Comparison of ENCODE assay signal across 1 cellular context in the genomic region with DNA sequence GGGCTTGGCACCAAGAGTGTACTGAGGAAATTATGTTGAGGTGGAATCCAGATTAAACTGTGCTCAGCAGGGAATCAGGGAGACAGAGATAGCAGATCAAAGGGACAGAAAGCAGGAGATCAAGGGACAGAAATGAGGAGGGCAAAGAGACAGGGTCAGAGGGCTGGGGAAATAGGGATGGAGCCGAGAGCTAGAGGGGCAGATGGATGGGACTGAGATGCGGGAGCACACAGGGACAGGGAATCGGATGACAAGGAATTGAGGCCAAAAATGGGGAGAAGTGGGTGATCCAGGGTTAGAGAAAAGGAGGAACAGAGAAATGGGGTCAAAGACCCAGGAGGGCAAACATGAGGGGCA.
TF ChIP-seq lines count a peak whose summit lies in the region.

No MANE protein-coding gene starts in this region.

TF ChIP-seq in GM23338, 12 proteins besides CTCF, POLR2A, EP300 and RAD21 (continued from another document):
- TF ChIP-seq, protein P1, sequence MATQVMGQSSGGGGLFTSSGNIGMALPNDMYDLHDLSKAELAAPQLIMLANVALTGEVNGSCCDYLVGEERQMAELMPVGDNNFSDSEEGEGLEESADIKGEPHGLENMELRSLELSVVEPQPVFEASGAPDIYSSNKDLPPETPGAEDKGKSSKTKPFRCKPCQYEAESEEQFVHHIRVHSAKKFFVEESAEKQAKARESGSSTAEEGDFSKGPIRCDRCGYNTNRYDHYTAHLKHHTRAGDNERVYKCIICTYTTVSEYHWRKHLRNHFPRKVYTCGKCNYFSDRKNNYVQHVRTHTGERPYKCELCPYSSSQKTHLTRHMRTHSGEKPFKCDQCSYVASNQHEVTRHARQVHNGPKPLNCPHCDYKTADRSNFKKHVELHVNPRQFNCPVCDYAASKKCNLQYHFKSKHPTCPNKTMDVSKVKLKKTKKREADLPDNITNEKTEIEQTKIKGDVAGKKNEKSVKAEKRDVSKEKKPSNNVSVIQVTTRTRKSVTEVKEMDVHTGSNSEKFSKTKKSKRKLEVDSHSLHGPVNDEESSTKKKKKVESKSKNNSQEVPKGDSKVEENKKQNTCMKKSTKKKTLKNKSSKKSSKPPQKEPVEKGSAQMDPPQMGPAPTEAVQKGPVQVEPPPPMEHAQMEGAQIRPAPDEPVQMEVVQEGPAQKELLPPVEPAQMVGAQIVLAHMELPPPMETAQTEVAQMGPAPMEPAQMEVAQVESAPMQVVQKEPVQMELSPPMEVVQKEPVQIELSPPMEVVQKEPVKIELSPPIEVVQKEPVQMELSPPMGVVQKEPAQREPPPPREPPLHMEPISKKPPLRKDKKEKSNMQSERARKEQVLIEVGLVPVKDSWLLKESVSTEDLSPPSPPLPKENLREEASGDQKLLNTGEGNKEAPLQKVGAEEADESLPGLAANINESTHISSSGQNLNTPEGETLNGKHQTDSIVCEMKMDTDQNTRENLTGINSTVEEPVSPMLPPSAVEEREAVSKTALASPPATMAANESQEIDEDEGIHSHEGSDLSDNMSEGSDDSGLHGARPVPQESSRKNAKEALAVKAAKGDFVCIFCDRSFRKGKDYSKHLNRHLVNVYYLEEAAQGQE (IDR thresholded peaks at IDR 0.05; ENCODE audit: unreplicated experiment): no peak
